16 cellular contexts compared by ENCODE assay signal in genomic region chr5:15573594-15573993, GRCh38.
DNase-seq lines count a peak whose midpoint lies in the region; ATAC-seq, FAIRE-seq and TF ChIP-seq lines count a peak whose summit lies in the region.
"Had no signal": no experiment of that assay in that cellular context is flagged by ENCODE, and none has a peak within 500 bp of the region (broad histone marks: within the 10 kb centered on the region; RNA-seq: fewer than 3 reads in every experiment).

No MANE protein-coding gene starts in this region.

- H3K79me2 ChIP-seq in endothelial cell of umbilical vein (ENCODE audit: control insufficient read depth, insufficient read depth, low read length): peaks cover 17% of the 10 kb centered on the region

- no peak overlapping the region for H3K27ac Mint-ChIP-seq in activated T-helper 17 cell treated with anti-CD3 and anti-CD28 coated beads, Interleukin-2, amount 50 U/mL, for 72 hours
- H3K27ac Mint-ChIP-seq: CD4-positive, alpha-beta T cell had no signal

- H3K9me3 Mint-ChIP-seq in activated T-helper 17 cell treated with anti-CD3 and anti-CD28 coated beads, Interleukin-2, amount 50 U/mL, for 72 hours: no peaks in the 10 kb centered on the region

- H3K4me3 ChIP-seq in right cardiac atrium (ENCODE audit: low read length) (no peak overlapping the region), endothelial cell of umbilical vein (replicated peaks in 1 of 3; ENCODE audit: insufficient read depth in 1 of 3, low read depth in 1 of 3, low read length in 3 of 3) (peak overlapping the region in 1 of 3 experiments; percentile 15)

- H3K27me3 ChIP-seq in right cardiac atrium (ENCODE audit: control insufficient read depth, insufficient read depth): no peaks in the 10 kb centered on the region
- H3K27me3 ChIP-seq in endothelial cell of umbilical vein (ENCODE audit: control insufficient read depth in 2 of 2, insufficient read depth in 2 of 2, low read length in 2 of 2): no peaks in the 10 kb centered on the region

- TF ChIP-seq CTCF in endothelial cell of umbilical vein (IDR thresholded peaks at IDR 0.05; ENCODE audit: extremely low read depth in 1 of 2, insufficient read depth in 1 of 2, low read depth in 1 of 2, low read length in 2 of 2): no peak

- H3K9me3 ChIP-seq in right cardiac atrium (ENCODE audit: control insufficient read depth, low read length): no peaks in the 10 kb centered on the region
- H3K9me3 ChIP-seq in endothelial cell of umbilical vein (replicated peaks; ENCODE audit: control insufficient read depth, insufficient read depth, low read length): no peaks in the 10 kb centered on the region

- dilution Hi-C loops in endothelial cell of umbilical vein (cut with MboI; ENCODE audit: extremely low pct_ligation_motif_present, low sequenced_read_pairs): no loop called here

- peaks cover 4% of the 10 kb centered on the region for H4K20me1 ChIP-seq in endothelial cell of umbilical vein (replicated peaks; ENCODE audit: control insufficient read depth, extremely low read depth, insufficient read depth, low read length)

- POLR2A ChIA-PET in endothelial cell of umbilical vein (lab: Charles Lee): interaction anchor here (0.5 kb wide), 1 partner anchor 24 kb away, joined by 7 read pairs; no protein-coding TSS in a partner anchor

- no peak overlapping the region for H3K9ac ChIP-seq in endothelial cell of umbilical vein (replicated peaks; ENCODE audit: extremely low read depth, insufficient read depth, low read length)

- no peak overlapping the region for H3K4me3 Mint-ChIP-seq in activated T-helper 17 cell treated with anti-CD3 and anti-CD28 coated beads, Interleukin-2, amount 50 U/mL, for 72 hours
- H3K4me3 Mint-ChIP-seq: CD4-positive, alpha-beta T cell had no signal

- H3K9me1 ChIP-seq in endothelial cell of umbilical vein (replicated peaks; ENCODE audit: control insufficient read depth, extremely low read depth, insufficient read depth, low read length): no peaks in the 10 kb centered on the region

- H3K4me1 ChIP-seq in right cardiac atrium (ENCODE audit: control insufficient read depth, insufficient read depth, low read length): peaks cover 8% of the 10 kb centered on the region
- peaks cover 27% of the 10 kb centered on the region for H3K4me1 ChIP-seq in endothelial cell of umbilical vein (ENCODE audit: control insufficient read depth, extremely low read depth, insufficient read depth, low read length)

- peak; percentile 87 for FAIRE-seq in endothelial cell of umbilical vein (lab: Jason Lieb, UNC)
- FAIRE-seq: A204.1 had no signal

- ATAC-seq in right cardiac atrium (peak in 1 of 2 donors; percentile 38), Right ventricle myocardium inferior (no peak)
- no peak for ATAC-seq in activated T-helper 17 cell treated with anti-CD3 and anti-CD28 coated beads, Interleukin-2, amount 50 U/mL, for 72 hours (replicated peaks)

- H3K36me3 Mint-ChIP-seq in activated T-helper 17 cell treated with anti-CD3 and anti-CD28 coated beads, Interleukin-2, amount 50 U/mL, for 72 hours (ENCODE audit: low read depth): no peaks in the 10 kb centered on the region

- H2AFZ ChIP-seq in endothelial cell of umbilical vein (ENCODE audit: low read depth, low read length): no peak overlapping the region

- no peaks in the 10 kb centered on the region for H3K36me3 ChIP-seq in endothelial cell of umbilical vein (ENCODE audit: control insufficient read depth in 2 of 2, extremely low read depth in 1 of 2, insufficient read depth in 2 of 2, low read length in 2 of 2)

- peak overlapping the region; percentile 16 for H3K4me2 ChIP-seq in endothelial cell of umbilical vein (ENCODE audit: insufficient read depth, low read length)

- no peak for TF ChIP-seq POLR2A in endothelial cell of umbilical vein (IDR thresholded peaks at IDR 0.05; ENCODE audit: low read depth, low read length)

- no TSS peak for BruUV-seq in endothelial cell of umbilical vein (replicated peaks; lab: Mats Ljungman, UMichigan)

- H3K27ac ChIP-seq in right cardiac atrium (ENCODE audit: low read length) (peak overlapping the region; percentile 10), endothelial cell of umbilical vein (ENCODE audit: insufficient read depth, low read depth, low read length) (peak overlapping the region; percentile 26)

- intact Hi-C loops in right cardiac atrium (cut with DNase I): no loop called here
- intact Hi-C loops in Right ventricle myocardium inferior (cut with DNase I): no loop called here
- intact Hi-C loops in endothelial cell of umbilical vein (cut with micrococcal nuclease): loop anchor here (2.0 to 10.0 kb wide), 2 partner anchors 73 to 421 kb away; partner anchors contain the start of gene FBXL7

- H3K4me1 Mint-ChIP-seq in activated T-helper 17 cell treated with anti-CD3 and anti-CD28 coated beads, Interleukin-2, amount 50 U/mL, for 72 hours: no peaks in the 10 kb centered on the region

- WGBS in right cardiac atrium: 26% methylated on average over 4 of the region's 4 CpGs

- CTCF ChIA-PET in endothelial cell of umbilical vein (lab: Charles Lee): interaction anchor here (0.6 to 1.7 kb wide), 5 partner anchors 8 to 422 kb away, joined by 3 to 5 read pairs (median 3); no protein-coding TSS in a partner anchor

- DNase-seq in right cardiac atrium: no peak
- no peak for DNase-seq in Right ventricle myocardium inferior (ENCODE audit: missing footprints)
- DNase-seq in endothelial cell of umbilical vein (ENCODE audit: low read depth, low spot score): peak; percentile 70
- peak; percentile 41 for DNase-seq in medulla oblongata (ENCODE audit: extremely low spot score)
- DNase-seq in GF-D8 (lab: John Stamatoyannopoulos, UW): no peak
- no peak for DNase-seq in SKM-1 treated with dmso at 0.1 percent for 144 hours (lab: John Stamatoyannopoulos, UW; ENCODE audit: unreplicated experiment)
- DNase-seq: Calu3; CD4-positive, alpha-beta T cell; H7; NCI-H1417 treated with DMSO at 0.1 percent for 48 hours; NCI-H187 treated with DMSO at 0.1 percent for 48 hours; NCI-H345; NCI-H524 treated with DMSO at 0.1 percent for 48 hours; SHP77 treated with DMSO at 0.1 percent for 48 hours had no signal

- no peaks in the 10 kb centered on the region for H3K27me3 Mint-ChIP-seq in activated T-helper 17 cell treated with anti-CD3 and anti-CD28 coated beads, Interleukin-2, amount 50 U/mL, for 72 hours
- H3K27me3 Mint-ChIP-seq: CD4-positive, alpha-beta T cell had no signal

TF ChIP-seq in endothelial cell of umbilical vein, 7 proteins besides CTCF, POLR2A, EP300 and RAD21:
- TF ChIP-seq POLR2AphosphoS5 (IDR thresholded peaks at IDR 0.05; ENCODE audit: insufficient read depth, low read depth, low read length) (no peak), MYC (IDR thresholded peaks at IDR 0.05; ENCODE audit: low read depth, low read length) (no peak), EZH2 (IDR thresholded peaks at IDR 0.05; ENCODE audit: borderline replicate concordance, low read depth, low read length, severe bottlenecking) (no peak), FOS (IDR thresholded peaks at IDR 0.05; ENCODE audit: borderline replicate concordance, insufficient read depth, low read length) (peak; percentile 18), MAX (IDR thresholded peaks at IDR 0.05; ENCODE audit: insufficient read depth, insufficient read length) (no peak), GATA2 (IDR thresholded peaks at IDR 0.05; ENCODE audit: insufficient read depth, insufficient read length, low read depth, low read length) (no peak), JUN (IDR thresholded peaks at IDR 0.05; ENCODE audit: borderline replicate concordance, insufficient read depth, insufficient read length, low read depth) (peak; percentile 48)

Comparison
In these comparisons a context has a peak if more than half of its experiments do, and no peak if none do; other contexts are left out.
1. DNase-seq: peak in endothelial cell of umbilical vein (single experiment) and medulla oblongata (single experiment); none in right cardiac atrium (0 of 3), Right ventricle myocardium inferior (single experiment), GF-D8 (single experiment) and SKM-1 treated with dmso at 0.1 percent for 144 hours (single experiment).